Comparison of ENCODE assay signal across 8 cellular contexts in genomic region chr11:104968365-104968855, GRCh38. TPM values are rescaled to one million over a fixed set of nuclear protein-coding genes. Genes with fewer than 3 reads are reported as not detected.
DNase-seq lines count a peak whose midpoint lies in the region; ATAC-seq and TF ChIP-seq lines count a peak whose summit lies in the region.

CASP4 (minus strand) TSS chr11:104968574; CDS start chr11:104968525, 49 bp downstream.

- H3K4me3 ChIP-seq in BE2C (ENCODE audit: low read depth, low read length), result peak within 1 kb of the TSS; percentile 49

- no peaks in the 10 kb centered on the region for H3K4me1 Mint-ChIP-seq in glutamatergic neuron (ENCODE audit: low read depth, unreplicated experiment)

- TF ChIP-seq CTCF in BE2C (IDR thresholded peaks at IDR 0.05; ENCODE audit: low read depth, low read length), result no peak
- TF ChIP-seq CTCF in glutamatergic neuron (IDR thresholded peaks at IDR 0.05; ENCODE audit: partially characterized antibody, unreplicated experiment), result no peak

- no peak within 1 kb of the TSS for H3K4me3 Mint-ChIP-seq in glutamatergic neuron (ENCODE audit: unreplicated experiment)

- no peaks in the 10 kb centered on the region for H3K36me3 ChIP-seq in BE2C

- no peak within 1 kb of the TSS for H3K27ac Mint-ChIP-seq in glutamatergic neuron (ENCODE audit: unreplicated experiment)

- H3K36me3 Mint-ChIP-seq in glutamatergic neuron (ENCODE audit: unreplicated experiment), result no peaks in the 10 kb centered on the region

- no peaks in the 10 kb centered on the region for H3K4me1 ChIP-seq in BE2C

- no peaks in the 10 kb centered on the region for H3K27me3 Mint-ChIP-seq in glutamatergic neuron (ENCODE audit: unreplicated experiment)

- peaks cover under 1% of the 10 kb centered on the region for H3K9me3 Mint-ChIP-seq in glutamatergic neuron (ENCODE audit: unreplicated experiment)

- no peaks in the 10 kb centered on the region for H3K27me3 ChIP-seq in BE2C

- no peak for DNase-seq in BE2C
- DNase-seq in NCI-H774 (lab: John Stamatoyannopoulos, UW), result peak; percentile 78
- DNase-seq in astrocyte of the hippocampus (ENCODE audit: low read depth, low spot score), result peak; percentile 17
- peak; percentile 81 for DNase-seq in iris pigment epithelial cell (ENCODE audit: low read depth)
- DNase-seq in stimulated activated naive CD8-positive, alpha-beta T cell treated with anti-CD3 and anti-CD28 coated beads, Interleukin-15, Interleukin-2, amounts not matched to agents 100 U/mL and 50 U/mL, for 24 hours, result no peak
- DNase-seq in glutamatergic neuron, result no peak

- H3K9me3 ChIP-seq in BE2C, result no peaks in the 10 kb centered on the region; the same call in 1 of the 2 replicates

- ATAC-seq in GM18858 (IDR thresholded peaks at IDR 0.05; ENCODE audit: unreplicated experiment) (peak; percentile 87), HG03064 (IDR thresholded peaks at IDR 0.05; ENCODE audit: low read depth, unreplicated experiment) (peak; percentile 89)
- ATAC-seq in stimulated activated naive CD8-positive, alpha-beta T cell treated with anti-CD3 and anti-CD28 coated beads, Interleukin-15, Interleukin-2, amounts not matched to agents 100 U/mL and 50 U/mL, for 24 hours, result peak; percentile 22

RNA-seq across cellular contexts. Expression of gene CASP4, which starts in this region (rescaled TPM):
- polyA plus RNA-seq in BE2C (2012; ENCODE audit: insufficient read depth, insufficient read length, low read depth), result 4.9 TPM
- total RNA-seq in glutamatergic neuron (ENCODE audit: unreplicated experiment), result not detected

Comparison
In these comparisons a context has a peak if more than half of its experiments do, and no peak if none do; other contexts are left out.
1. DNase-seq: peak in NCI-H774 (single experiment), astrocyte of the hippocampus (single experiment) and iris pigment epithelial cell (single experiment); none in BE2C (single experiment), stimulated activated naive CD8-positive, alpha-beta T cell treated with anti-CD3 and anti-CD28 coated beads, Interleukin-15, Interleukin-2, amounts not matched to agents 100 U/mL and 50 U/mL, for 24 hours (single experiment) and glutamatergic neuron (single experiment).
2. ATAC-seq: peak in every context shown above with its lines; median percentile 89 in HG03064; 87 in GM18858; 22 in stimulated activated naive CD8-positive, alpha-beta T cell treated with anti-CD3 and anti-CD28 coated beads, Interleukin-15, Interleukin-2, amounts not matched to agents 100 U/mL and 50 U/mL, for 24 hours.